ENCODE assay signal across 22 cellular contexts in genomic region chr20:45444050-45444449, GRCh38. TPM values are rescaled to one million over a fixed set of nuclear protein-coding genes. Genes with fewer than 3 reads are reported as not detected.
DNase-seq lines count a peak whose midpoint lies in the region; ATAC-seq and TF ChIP-seq lines count a peak whose summit lies in the region.
"Had no signal": no experiment of that assay in that cellular context is flagged by ENCODE, and none has a peak within 500 bp of the region (broad histone marks: within the 10 kb centered on the region; RNA-seq: fewer than 3 reads in every experiment).

No MANE protein-coding gene starts in this region.

- H3K27ac ChIP-seq in MM.1S (ENCODE audit: low read length): no peak overlapping the region
- H3K27ac ChIP-seq: 22Rv1, esophagus squamous epithelium had no signal

- H3K27me3 ChIP-seq in MM.1S (replicated peaks; ENCODE audit: insufficient read depth, low read length): no peaks in the 10 kb centered on the region
- H3K27me3 ChIP-seq in BE2C: peaks cover 6% of the 10 kb centered on the region; the same call in 1 of the 2 replicates

- H3K4me1 Mint-ChIP-seq in activated CD8-positive, alpha-beta T cell treated with anti-CD3 and anti-CD28 coated beads for 36 hours (ENCODE audit: low read depth): peaks cover 22% of the 10 kb centered on the region
- peaks cover 11 to 12% of the 10 kb centered on the region in 2 donors for H3K4me1 Mint-ChIP-seq in immature natural killer cell

- peaks cover 6% of the 10 kb centered on the region for H3K27me3 Mint-ChIP-seq in activated CD8-positive, alpha-beta T cell treated with anti-CD3 and anti-CD28 coated beads for 36 hours
- H3K27me3 Mint-ChIP-seq in immature natural killer cell (ENCODE audit: low read depth in 3 of 3): peaks cover 0 to 5% (median 1%) of the 10 kb centered on the region in 3 donors

- peak; percentile 49 for ATAC-seq in activated CD8-positive, alpha-beta T cell treated with anti-CD3 and anti-CD28 coated beads for 36 hours
- ATAC-seq: GM12878, left cardiac atrium had no signal

- no peaks in the 10 kb centered on the region for H3K9me3 Mint-ChIP-seq in activated CD8-positive, alpha-beta T cell treated with anti-CD3 and anti-CD28 coated beads for 36 hours
- no peaks in the 10 kb centered on the region for H3K9me3 Mint-ChIP-seq in immature natural killer cell
- H3K9me3 Mint-ChIP-seq: HFFc6, IgD-negative memory B cell had no signal

- POLR2A ChIA-PET in activated CD8-positive, alpha-beta T cell treated with anti-CD3 and anti-CD28 coated beads for 36 hours (lab: Charles Lee): interaction anchor here (0.6 to 1.1 kb wide), 2 partner anchors 71 to 748 kb away, joined by 3 to 4 read pairs; no protein-coding TSS in a partner anchor

- H3K36me3 ChIP-seq in MM.1S (replicated peaks; ENCODE audit: insufficient read depth, low read length): no peaks in the 10 kb centered on the region
- H3K36me3 ChIP-seq in BE2C: no peaks in the 10 kb centered on the region
- H3K36me3 ChIP-seq: esophagus squamous epithelium had no signal

- no peak overlapping the region for H3K4me3 ChIP-seq in MM.1S (ENCODE audit: low read length)
- H3K4me3 ChIP-seq in BE2C (ENCODE audit: low read depth, low read length): no peak overlapping the region
- H3K4me3 ChIP-seq: esophagus squamous epithelium, GM12878 had no signal

- no peaks in the 10 kb centered on the region for H4K20me1 ChIP-seq in MM.1S (ENCODE audit: insufficient read depth, low read length)

- H3K4me2 ChIP-seq in MM.1S (ENCODE audit: low read depth, low read length): peak overlapping the region; percentile 4

- H3K4me1 ChIP-seq in MM.1S (ENCODE audit: low read length) (peaks cover 13% of the 10 kb centered on the region), BE2C (no peaks in the 10 kb centered on the region)
- H3K4me1 ChIP-seq: esophagus squamous epithelium had no signal

- H3K9me2 ChIP-seq in MM.1S (replicated peaks; ENCODE audit: insufficient read depth, low read length): no peaks in the 10 kb centered on the region

- H3K79me2 ChIP-seq in MM.1S (ENCODE audit: low read length): no peaks in the 10 kb centered on the region

- H3K9ac ChIP-seq in MM.1S (ENCODE audit: low read length): no peak overlapping the region

- peaks cover 2% of the 10 kb centered on the region for H3K36me3 Mint-ChIP-seq in activated CD8-positive, alpha-beta T cell treated with anti-CD3 and anti-CD28 coated beads for 36 hours (ENCODE audit: low read depth)
- peaks cover 0 to 3% (median 0%) of the 10 kb centered on the region in 3 donors for H3K36me3 Mint-ChIP-seq in immature natural killer cell

- no peaks in the 10 kb centered on the region for H3F3A ChIP-seq in MM.1S (ENCODE audit: insufficient read depth, low read length)

- no peak for TF ChIP-seq CTCF in MM.1S (IDR thresholded peaks at IDR 0.05; ENCODE audit: low read length)
- no peak for TF ChIP-seq CTCF in activated CD8-positive, alpha-beta T cell treated with anti-CD3 and anti-CD28 coated beads for 36 hours (IDR thresholded peaks at IDR 0.05)
- no peak for TF ChIP-seq CTCF in BE2C (IDR thresholded peaks at IDR 0.05; ENCODE audit: low read depth, low read length)
- no peak for TF ChIP-seq CTCF in GM20000 (IDR thresholded peaks at IDR 0.05; ENCODE audit: extremely low read depth, missing control alignments)

- no peak overlapping the region for H2AFZ ChIP-seq in MM.1S (ENCODE audit: low read length)

- intact Hi-C loops in activated CD8-positive, alpha-beta T cell treated with anti-CD3 and anti-CD28 coated beads for 36 hours (cut with micrococcal nuclease): no loop called here

- H3K27ac Mint-ChIP-seq in activated CD8-positive, alpha-beta T cell treated with anti-CD3 and anti-CD28 coated beads for 36 hours: no peak overlapping the region
- no peak overlapping the region for H3K27ac Mint-ChIP-seq in immature natural killer cell
- H3K27ac Mint-ChIP-seq: HFFc6, IgD-negative memory B cell had no signal

- DNase-seq in DMS53 (lab: John Stamatoyannopoulos, UW) (peak; percentile 32), DMS53 treated with DMSO at 0.1 percent for 48 hours (lab: John Stamatoyannopoulos, UW; ENCODE audit: unreplicated experiment) (no peak), MM.1S (peak; percentile 66), immature natural killer cell (peak; percentile 21 to 33 (median 27)), BE2C (no peak), NCI-H446 treated with DMSO at 0.1 percent for 48 hours (lab: John Stamatoyannopoulos, UW) (no peak), GM20000 (ENCODE audit: low spot score) (no peak)
- peak; percentile 50 for DNase-seq in activated CD8-positive, alpha-beta T cell treated with anti-CD3 and anti-CD28 coated beads for 36 hours
- DNase-seq: effector CD8-positive, alpha-beta T cell; esophagus squamous epithelium; HFFc6; left cardiac atrium; midbrain; MV-4-11; NCI-H2029 treated with DMSO at 0.1 percent for 48 hours had no signal

- no peak overlapping the region for H3K4me3 Mint-ChIP-seq in activated CD8-positive, alpha-beta T cell treated with anti-CD3 and anti-CD28 coated beads for 36 hours
- peak overlapping the region in 1 of 5 donors; percentile 2 for H3K4me3 Mint-ChIP-seq in immature natural killer cell
- H3K4me3 Mint-ChIP-seq: HFFc6, IgD-negative memory B cell had no signal

- no peaks in the 10 kb centered on the region for H3K9me3 ChIP-seq in MM.1S (replicated peaks; ENCODE audit: insufficient read depth, low read length)
- no peaks in the 10 kb centered on the region for H3K9me3 ChIP-seq in BE2C
- H3K9me3 ChIP-seq: esophagus squamous epithelium had no signal

- CTCF ChIA-PET in activated CD8-positive, alpha-beta T cell treated with anti-CD3 and anti-CD28 coated beads for 36 hours (lab: Charles Lee): interaction anchor here (0.9 to 4.3 kb wide), 6 partner anchors 24 to 125 kb away, joined by 3 to 25 read pairs (median 4); partner anchors contain the start of gene SYS1

RNA-seq across cellular contexts. Expression of gene WFDC2, which starts 25.5 kb away (rescaled TPM):
- total RNA-seq in activated CD8-positive, alpha-beta T cell treated with anti-CD3 and anti-CD28 coated beads for 36 hours: 1 to 10 TPM; 1.3 TPM
- polyA plus RNA-seq in immature natural killer cell: not detected
- not detected for polyA plus RNA-seq in BE2C (2012; ENCODE audit: insufficient read depth, insufficient read length, low read depth)
- total RNA-seq: chondrocyte, GM12878, NCI-H460, urinary bladder had no signal
- polyA plus RNA-seq: neural cell had no signal

RNA-seq across cellular contexts. Expression of gene PIGT, which starts 28.1 kb away (rescaled TPM):
- total RNA-seq in activated CD8-positive, alpha-beta T cell treated with anti-CD3 and anti-CD28 coated beads for 36 hours: 10 to 100 TPM; 43.7 to 47.7 TPM
- 100 to 1,000 TPM; 105 to 190 (median 164) TPM for polyA plus RNA-seq in immature natural killer cell
- polyA plus RNA-seq in BE2C (2012; ENCODE audit: insufficient read depth, insufficient read length, low read depth): 192 TPM

RNA-seq across cellular contexts. Expression of gene DBNDD2, which starts 36.0 kb away (rescaled TPM):
- 10 to 100 TPM; 13.8 to 15.5 TPM for total RNA-seq in activated CD8-positive, alpha-beta T cell treated with anti-CD3 and anti-CD28 coated beads for 36 hours
- polyA plus RNA-seq in immature natural killer cell: 10 to 100 TPM; 11.0 to 24.5 (median 18.0) TPM
- 29.0 TPM for polyA plus RNA-seq in BE2C (2012; ENCODE audit: insufficient read depth, insufficient read length, low read depth)
- polyA plus RNA-seq: IgD-negative memory B cell had no signal

Comparison
In these comparisons a context has a peak if more than half of its experiments do, and no peak if none do; other contexts are left out.
1. DNase-seq: peak in DMS53 (single experiment), MM.1S (single experiment), activated CD8-positive, alpha-beta T cell treated with anti-CD3 and anti-CD28 coated beads for 36 hours (single experiment) and immature natural killer cell (3 of 3); none in DMS53 treated with DMSO at 0.1 percent for 48 hours (single experiment), BE2C (single experiment), NCI-H446 treated with DMSO at 0.1 percent for 48 hours (single experiment) and GM20000 (single experiment).